38 cellular contexts compared by ENCODE assay signal in the genomic region with DNA sequence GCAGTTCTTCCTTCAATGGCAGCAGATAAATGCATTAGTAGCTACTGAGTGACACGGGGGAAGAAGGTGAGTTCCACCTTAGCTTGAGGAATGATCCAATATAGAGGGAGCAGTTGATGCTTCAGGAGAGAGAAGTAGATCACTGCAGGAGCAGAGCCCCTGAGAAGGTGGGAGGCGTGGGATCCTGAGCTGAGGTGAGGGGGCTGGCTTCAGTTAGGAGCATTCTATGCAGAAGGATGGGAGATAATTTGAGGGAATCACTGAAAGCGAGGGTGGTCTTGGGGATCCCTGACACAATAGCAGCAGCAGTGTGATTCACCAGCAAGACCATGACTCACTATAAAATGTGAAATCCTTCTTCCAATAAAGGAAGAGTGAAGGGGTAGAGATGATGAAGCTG. TPM values are rescaled to one million over a fixed set of nuclear protein-coding genes. Genes with fewer than 3 reads are reported as not detected.
"Had no signal": no experiment of that assay in that cellular context is flagged by ENCODE, and none has a peak within 500 bp of the region (broad histone marks: within the 10 kb centered on the region; RNA-seq: fewer than 3 reads in every experiment).

No MANE protein-coding gene starts in this region.

- H3K27me3 Mint-ChIP-seq: activated B cell treated with CpG ODN at 0.5 μM for 24 hours; activated CD4-positive, alpha-beta memory T cell treated with anti-CD3 and anti-CD28 coated beads for 36 hours; activated CD4-positive, alpha-beta T cell treated with anti-CD3 and anti-CD28 coated beads, Interleukin-2, amount 10 ng/mL, durations not matched to agents 24 days and 14 days; activated CD8-positive, alpha-beta T cell treated with anti-CD3 and anti-CD28 coated beads for 36 hours; brain had no signal

- H3K27ac Mint-ChIP-seq: activated B cell treated with CpG ODN at 0.5 μM for 24 hours; activated CD4-positive, alpha-beta memory T cell treated with anti-CD3 and anti-CD28 coated beads for 36 hours; activated CD4-positive, alpha-beta T cell treated with anti-CD3 and anti-CD28 coated beads, Interleukin-2, amount 10 ng/mL, durations not matched to agents 24 days and 14 days; activated CD8-positive, alpha-beta T cell treated with anti-CD3 and anti-CD28 coated beads for 36 hours; activated naive CD4-positive, alpha-beta T cell treated with anti-CD3 and anti-CD28 coated beads for 36 hours; activated naive CD4-positive, alpha-beta T cell treated with anti-CD3 and anti-CD28 coated beads, Interleukin-2, amount 50 U/mL, for 72 hours; activated naive CD8-positive, alpha-beta T cell treated with anti-CD3 and anti-CD28 coated beads for 36 hours; activated T-cell treated with anti-CD3 and anti-CD28 coated beads, Interleukin-2, amount 50 U/mL, for 72 hours; activated T-helper 1 cell treated with anti-CD3 and anti-CD28 coated beads, Interleukin-12 subunit alpha, Interleukin-12 subunit beta, Interleukin-2, Interleukin-4 antibody, amounts not matched to agents 30 ng/mL and 10 ng/mL and 1 ng/mL, durations not matched to agents 14 hours and 24 hours and 36 hours; activated T-helper 17 cell treated with anti-CD3 and anti-CD28 coated beads, Interleukin-2, amount 50 U/mL, for 72 hours; brain; T-helper 1 cell treated with Interleukin-12 subunit alpha and Interleukin-12 subunit beta and Interleukin-4 antibody, amounts not matched to agents 30 μg/mL and 1 μg/mL, for 36 hours; T-helper 2 cell treated with Interferon-gamma antibody and Interleukin-4, amounts not matched to agents 5 μg/mL and 100 μg/mL, for 36 hours had no signal

- H3K4me1 Mint-ChIP-seq: activated B cell treated with CpG ODN at 0.5 μM for 24 hours; activated CD4-positive, alpha-beta T cell treated with anti-CD3 and anti-CD28 coated beads, Interleukin-2, amount 10 ng/mL, durations not matched to agents 24 days and 14 days; activated naive CD8-positive, alpha-beta T cell treated with anti-CD3 and anti-CD28 coated beads for 36 hours; activated T-helper 17 cell treated with anti-CD3 and anti-CD28 coated beads, Interleukin-2, amount 50 U/mL, for 72 hours; brain; central memory CD8-positive, alpha-beta T cell had no signal

- H3K9me3 Mint-ChIP-seq: activated B cell treated with CpG ODN at 0.5 μM for 24 hours; activated CD4-positive, alpha-beta memory T cell treated with anti-CD3 and anti-CD28 coated beads for 36 hours; activated CD4-positive, alpha-beta T cell treated with anti-CD3 and anti-CD28 coated beads, Interleukin-2, amount 10 ng/mL, durations not matched to agents 24 days and 14 days; activated CD8-positive, alpha-beta T cell treated with anti-CD3 and anti-CD28 coated beads for 36 hours; activated naive CD4-positive, alpha-beta T cell treated with anti-CD3 and anti-CD28 coated beads for 36 hours; activated naive CD4-positive, alpha-beta T cell treated with anti-CD3 and anti-CD28 coated beads, Interleukin-2, amount 50 U/mL, for 72 hours; activated naive CD8-positive, alpha-beta T cell treated with anti-CD3 and anti-CD28 coated beads for 36 hours; activated T-cell treated with anti-CD3 and anti-CD28 coated beads, Interleukin-2, amount 50 U/mL, for 4 hours; activated T-cell treated with anti-CD3 and anti-CD28 coated beads, Interleukin-2, amount 50 U/mL, for 72 hours; activated T-helper 1 cell treated with anti-CD3 and anti-CD28 coated beads, Interleukin-12 subunit alpha, Interleukin-12 subunit beta, Interleukin-2, Interleukin-4 antibody, amounts not matched to agents 30 ng/mL and 10 ng/mL and 1 ng/mL, durations not matched to agents 14 hours and 24 hours and 36 hours; activated T-helper 17 cell treated with anti-CD3 and anti-CD28 coated beads, Interleukin-2, amount 50 U/mL, for 72 hours; central memory CD8-positive, alpha-beta T cell; T-helper 1 cell treated with Interleukin-12 subunit alpha and Interleukin-12 subunit beta and Interleukin-4 antibody, amounts not matched to agents 30 μg/mL and 1 μg/mL, for 36 hours; T-helper 2 cell treated with Interferon-gamma antibody and Interleukin-4, amounts not matched to agents 5 μg/mL and 100 μg/mL, for 36 hours had no signal

- H3K27me3 ChIP-seq: cardiac muscle cell had no signal

- FAIRE-seq: bronchial epithelial cell, TTC549 had no signal

- H3K27ac ChIP-seq: adrenal gland, cardiac muscle cell, VCaP had no signal

- H3K36me3 Mint-ChIP-seq: activated CD4-positive, alpha-beta memory T cell treated with anti-CD3 and anti-CD28 coated beads for 36 hours; activated naive CD4-positive, alpha-beta T cell treated with anti-CD3 and anti-CD28 coated beads, Interleukin-2, amount 50 U/mL, for 72 hours; activated naive CD8-positive, alpha-beta T cell treated with anti-CD3 and anti-CD28 coated beads for 36 hours; brain had no signal

- H3K9me3 ChIP-seq: adrenal gland had no signal

- H3K4me1 ChIP-seq: adrenal gland had no signal

- H3K4me3 ChIP-seq: adrenal gland, cardiac muscle cell had no signal

- H3K36me3 ChIP-seq: adrenal gland, cardiac muscle cell had no signal

- H3K4me3 Mint-ChIP-seq: activated B cell treated with CpG ODN at 0.5 μM for 24 hours; activated CD4-positive, alpha-beta memory T cell treated with anti-CD3 and anti-CD28 coated beads for 36 hours; activated CD4-positive, alpha-beta T cell treated with anti-CD3 and anti-CD28 coated beads, Interleukin-2, amount 10 ng/mL, durations not matched to agents 24 days and 14 days; activated CD8-positive, alpha-beta T cell treated with anti-CD3 and anti-CD28 coated beads for 36 hours; activated naive CD4-positive, alpha-beta T cell treated with anti-CD3 and anti-CD28 coated beads for 36 hours; activated naive CD8-positive, alpha-beta T cell treated with anti-CD3 and anti-CD28 coated beads for 36 hours; activated T-cell treated with anti-CD3 and anti-CD28 coated beads, Interleukin-2, amount 50 U/mL, for 4 hours; activated T-cell treated with anti-CD3 and anti-CD28 coated beads, Interleukin-2, amount 50 U/mL, for 72 hours; activated T-helper 1 cell treated with anti-CD3 and anti-CD28 coated beads, Interleukin-12 subunit alpha, Interleukin-12 subunit beta, Interleukin-2, Interleukin-4 antibody, amounts not matched to agents 30 ng/mL and 10 ng/mL and 1 ng/mL, durations not matched to agents 14 hours and 24 hours and 36 hours; activated T-helper 17 cell treated with anti-CD3 and anti-CD28 coated beads, Interleukin-2, amount 50 U/mL, for 72 hours; brain; central memory CD8-positive, alpha-beta T cell; T-helper 1 cell treated with Interleukin-12 subunit alpha and Interleukin-12 subunit beta and Interleukin-4 antibody, amounts not matched to agents 30 μg/mL and 1 μg/mL, for 36 hours; T-helper 2 cell treated with Interferon-gamma antibody and Interleukin-4, amounts not matched to agents 5 μg/mL and 100 μg/mL, for 36 hours had no signal

- DNase-seq: activated B cell treated with CpG ODN at 0.5 μM for 24 hours; activated CD4-positive, alpha-beta memory T cell treated with anti-CD3 and anti-CD28 coated beads for 36 hours; activated CD4-positive, alpha-beta T cell treated with anti-CD3 and anti-CD28 coated beads for 4 hours; activated CD4-positive, alpha-beta T cell treated with anti-CD3 and anti-CD28 coated beads, Interleukin-2, amount 10 ng/mL, durations not matched to agents 24 days and 14 days; activated CD4-positive, alpha-beta T cell treated with anti-CD3 and anti-CD28 coated beads, Interleukin-2, amount 50 U/mL, for 1 hour; activated CD4-positive, alpha-beta T cell treated with anti-CD3 and anti-CD28 coated beads, Interleukin-2, amount 50 U/mL, for 4 hours; activated CD4-positive, CD25-positive, alpha-beta regulatory T cell treated with anti-CD3 and anti-CD28 coated beads, Interleukin-2, amount 50 U/mL, for 72 hours; activated CD8-positive, alpha-beta memory T cell treated with anti-CD3 and anti-CD28 coated beads, Interleukin-2, amount 50 U/mL, for 4 hours; activated CD8-positive, alpha-beta T cell treated with anti-CD3 and anti-CD28 coated beads for 36 hours; activated effector memory CD4-positive, alpha-beta T cell treated with anti-CD3 and anti-CD28 coated beads, Interleukin-2, amount 50 U/mL, for 16 hours; activated gamma-delta T cell treated with Interleukin-2 at 50 U/mL for 16 hours; activated naive CD4-positive, alpha-beta T cell; activated naive CD4-positive, alpha-beta T cell treated with anti-CD3 and anti-CD28 coated beads for 36 hours; activated naive CD4-positive, alpha-beta T cell treated with anti-CD3 and anti-CD28 coated beads, Interleukin-2, amount 50 U/mL, for 16 hours; activated naive CD8-positive, alpha-beta T cell treated with anti-CD3 and anti-CD28 coated beads for 36 hours; activated T-cell treated with anti-CD3 and anti-CD28 coated beads for 4 hours; activated T-cell treated with anti-CD3 and anti-CD28 coated beads, Interleukin-2, amount 50 U/mL, for 1 hour; activated T-cell treated with anti-CD3 and anti-CD28 coated beads, Interleukin-2, amount 50 U/mL, for 4 hours; activated T-cell treated with anti-CD3 and anti-CD28 coated beads, Interleukin-2, amount 50 U/mL, for 72 hours; adrenal gland; amniotic stem cell; aorta; cerebellar nuclear complex; T-helper 1 cell; T-helper 2 cell; T-helper 9 cell had no signal

RNA-seq across cellular contexts. Expression of a gene that starts 48.0 kb away (rescaled TPM):
- total RNA-seq: activated B cell treated with CpG ODN at 0.5 μM for 24 hours; activated CD4-positive, alpha-beta memory T cell treated with anti-CD3 and anti-CD28 coated beads for 36 hours; activated CD4-positive, alpha-beta T cell treated with anti-CD3 and anti-CD28 coated beads, Interleukin-2, amount 10 ng/mL, durations not matched to agents 24 days and 14 days; activated CD8-positive, alpha-beta memory T cell treated with anti-CD3 and anti-CD28 coated beads for 36 hours; activated CD8-positive, alpha-beta T cell treated with anti-CD3 and anti-CD28 coated beads for 36 hours; activated naive CD4-positive, alpha-beta T cell treated with anti-CD3 and anti-CD28 coated beads for 36 hours; activated naive CD4-positive, alpha-beta T cell treated with anti-CD3 and anti-CD28 coated beads, Interleukin-2, amount 50 U/mL, for 72 hours; activated naive CD8-positive, alpha-beta T cell treated with anti-CD3 and anti-CD28 coated beads for 36 hours; activated T-cell treated with anti-CD3 and anti-CD28 coated beads, Interleukin-2, amount 50 U/mL, for 4 hours; activated T-cell treated with anti-CD3 and anti-CD28 coated beads, Interleukin-2, amount 50 U/mL, for 72 hours; activated T-helper 1 cell treated with anti-CD3 and anti-CD28 coated beads, Interleukin-12 subunit alpha, Interleukin-12 subunit beta, Interleukin-2, Interleukin-4 antibody, amounts not matched to agents 30 ng/mL and 10 ng/mL and 1 ng/mL, durations not matched to agents 14 hours and 24 hours and 36 hours; activated T-helper 17 cell treated with anti-CD3 and anti-CD28 coated beads, Interleukin-2, amount 50 U/mL, for 72 hours; adrenal gland; aorta; bronchial epithelial cell; cardiac muscle cell had no signal
- polyA plus RNA-seq: adrenal gland, cardiac muscle cell had no signal
